ENCODE assay signal across 9 cellular contexts in genomic region chr6:155340464-155341129, GRCh38. TPM values are rescaled to one million over a fixed set of nuclear protein-coding genes. Genes with fewer than 3 reads are reported as not detected.
DNase-seq lines count a peak whose midpoint lies in the region; ATAC-seq, FAIRE-seq and TF ChIP-seq lines count a peak whose summit lies in the region.
"Had no signal": no experiment of that assay in that cellular context is flagged by ENCODE, and none has a peak within 500 bp of the region (broad histone marks: within the 10 kb centered on the region; RNA-seq: fewer than 3 reads in every experiment).

No MANE protein-coding gene starts in this region.

- H3K4me2 ChIP-seq in mesendoderm (ENCODE audit: low read length): no peak overlapping the region

- peak; percentile 18 for FAIRE-seq in GM18507 (lab: Jason Lieb, UNC)

- H4K8ac ChIP-seq in mesendoderm (ENCODE audit: low read depth, low read length): no peak overlapping the region

- no peak overlapping the region for H2BK15ac ChIP-seq in mesendoderm (replicated peaks; ENCODE audit: low read depth)

- H2BK5ac ChIP-seq in mesendoderm (ENCODE audit: low read length): no peak overlapping the region

- H3K36me3 Mint-ChIP-seq in CD4-positive, alpha-beta T cell (ENCODE audit: low read depth): peaks cover 4% of the 10 kb centered on the region
- peaks cover 0 to 22% (median 20%) of the 10 kb centered on the region in 3 donors for H3K36me3 Mint-ChIP-seq in naive thymus-derived CD8-positive, alpha-beta T cell

- H3K9ac ChIP-seq in mesendoderm (ENCODE audit: low read length): no peak overlapping the region

- in situ Hi-C loops in Panc1 (cut with HindIII; ENCODE audit: low pct_unique_long_range_greater_than_20kb, low sequenced_read_pairs): no loop called here

- H3K4me3 Mint-ChIP-seq in CD4-positive, alpha-beta T cell: no peak overlapping the region
- H3K4me3 Mint-ChIP-seq in naive thymus-derived CD8-positive, alpha-beta T cell: no peak overlapping the region

- H3K36me3 ChIP-seq in Panc1 (ENCODE audit: control insufficient read depth, insufficient read depth, low read length) (no peaks in the 10 kb centered on the region), mesendoderm (ENCODE audit: control insufficient read depth, insufficient read depth, low read length) (no peaks in the 10 kb centered on the region)

- no TSS peak for BruUV-seq in Panc1 (replicated peaks; lab: Mats Ljungman, UMichigan)

- CTCF ChIA-PET in Panc1 (lab: Charles Lee): no interaction called here
- CTCF ChIA-PET in CD4-positive, alpha-beta T cell (lab: Charles Lee): no interaction called here

- H3K9me3 Mint-ChIP-seq in CD4-positive, alpha-beta T cell: peaks cover 7% of the 10 kb centered on the region
- H3K9me3 Mint-ChIP-seq in naive thymus-derived CD8-positive, alpha-beta T cell: peaks cover 7 to 47% (median 20%) of the 10 kb centered on the region in 9 donors

- intact Hi-C loops in Panc1 (cut with micrococcal nuclease; ENCODE audit: unreplicated experiment): no loop called here
- intact Hi-C loops in CD4-positive, alpha-beta T cell (cut with DNase I, micrococcal nuclease): no loop called here

- H3K18ac ChIP-seq in mesendoderm (ENCODE audit: low read length): no peak overlapping the region

- H3K27ac Mint-ChIP-seq in CD4-positive, alpha-beta T cell: no peak overlapping the region
- peak overlapping the region in 1 of 10 donors; percentile 27 for H3K27ac Mint-ChIP-seq in naive thymus-derived CD8-positive, alpha-beta T cell

- TF ChIP-seq CTCF in Panc1 (IDR thresholded peaks at IDR 0.05): peak; percentile 13; the same call in 1 of the 2 replicates
- TF ChIP-seq CTCF in CD4-positive, alpha-beta T cell (IDR thresholded peaks at IDR 0.05): no peak

- H3K79me2 ChIP-seq in mesendoderm (ENCODE audit: control insufficient read depth, insufficient read depth, low read length): no peaks in the 10 kb centered on the region

- H4K5ac ChIP-seq in mesendoderm (ENCODE audit: low read length): no peak overlapping the region

- no peak overlapping the region for H3K56ac ChIP-seq in mesendoderm (ENCODE audit: low read length)

- POLR2A ChIA-PET in Panc1 (lab: Charles Lee): no interaction called here
- POLR2A ChIA-PET in CD4-positive, alpha-beta T cell (lab: Charles Lee): interaction anchor here (0.6 kb wide), 1 partner anchor 1934 kb away, joined by 3 read pairs; no protein-coding TSS in a partner anchor
- POLR2A ChIA-PET in naive thymus-derived CD8-positive, alpha-beta T cell (lab: Charles Lee): no interaction called here

- H3K4me1 ChIP-seq in Panc1 (ENCODE audit: control insufficient read depth, insufficient read depth, low read length) (no peaks in the 10 kb centered on the region), mesendoderm (ENCODE audit: control insufficient read depth, low read depth, low read length) (no peaks in the 10 kb centered on the region)

- no CpG with 5 or more reads among the region's 2 CpGs for WGBS in mesendoderm (ENCODE audit: extremely low coverage, insufficient coverage, low lambda C conversion rate)

- no peaks in the 10 kb centered on the region for H3K27me3 Mint-ChIP-seq in CD4-positive, alpha-beta T cell
- H3K27me3 Mint-ChIP-seq in naive thymus-derived CD8-positive, alpha-beta T cell: no peaks in the 10 kb centered on the region
- H3K27me3 Mint-ChIP-seq: IgD-negative memory B cell had no signal

- no peak overlapping the region for H2AK5ac ChIP-seq in mesendoderm (ENCODE audit: low read length)

- peak; percentile 32 for ATAC-seq in HG02610 (IDR thresholded peaks at IDR 0.05; ENCODE audit: unreplicated experiment)
- no peak for ATAC-seq in Panc1
- no peak for ATAC-seq in CD4-positive, alpha-beta T cell (ENCODE audit: poor library complexity)
- no peak for ATAC-seq in naive thymus-derived CD8-positive, alpha-beta T cell

- H3K9me3 ChIP-seq in Panc1 (ENCODE audit: control insufficient read depth, insufficient read depth, low read depth, low read length): peaks cover 3% of the 10 kb centered on the region; the same call in 1 of the 2 replicates
- H3K9me3 ChIP-seq in CD4-positive, alpha-beta T cell (ENCODE audit: control insufficient read depth, low read length): no peaks in the 10 kb centered on the region

- peaks cover 28% of the 10 kb centered on the region for H3K4me1 Mint-ChIP-seq in CD4-positive, alpha-beta T cell (ENCODE audit: low read depth)
- H3K4me1 Mint-ChIP-seq in naive thymus-derived CD8-positive, alpha-beta T cell: peaks cover 14 to 33% (median 29%) of the 10 kb centered on the region in 4 donors

- H3K27me3 ChIP-seq in Panc1 (ENCODE audit: control insufficient read depth, insufficient read depth, low read length): no peaks in the 10 kb centered on the region
- H3K27me3 ChIP-seq in mesendoderm (ENCODE audit: insufficient read depth, low read length, poor library complexity): no peaks in the 10 kb centered on the region
- H3K27me3 ChIP-seq in CD4-positive, alpha-beta T cell (ENCODE audit: control insufficient read depth, insufficient read depth, low read length): no peaks in the 10 kb centered on the region

- no peak overlapping the region for H2BK120ac ChIP-seq in mesendoderm (ENCODE audit: low read depth, low read length)

- H3K79me1 ChIP-seq in mesendoderm (ENCODE audit: low read length): no peaks in the 10 kb centered on the region

- DNase-seq in GM18507 (ENCODE audit: extremely low spot score, insufficient read length, low read depth) (no peak), Panc1 (ENCODE audit: low read depth, low spot score) (no peak), mesendoderm (peak; percentile 84), NCI-H2081 (lab: John Stamatoyannopoulos, UW) (no peak)
- no peak for DNase-seq in CD4-positive, alpha-beta T cell
- no peak for DNase-seq in naive thymus-derived CD8-positive, alpha-beta T cell

- H3K4me3 ChIP-seq in Panc1 (ENCODE audit: low read depth in 2 of 2, low read length in 2 of 2) (no peak overlapping the region), mesendoderm (ENCODE audit: low read length) (no peak overlapping the region)
- H3K4me3 ChIP-seq: lung had no signal

- no peak overlapping the region for H3K4ac ChIP-seq in mesendoderm (ENCODE audit: low read depth, low read length)

- no peak overlapping the region for H3K23ac ChIP-seq in mesendoderm (ENCODE audit: low read length)

- H3K27ac ChIP-seq in Panc1 (ENCODE audit: low read length) (no peak overlapping the region), mesendoderm (ENCODE audit: low read depth, low read length) (no peak overlapping the region)
- H3K27ac ChIP-seq in CD4-positive, alpha-beta T cell (ENCODE audit: low read depth, low read length): no peak overlapping the region

RNA-seq across cellular contexts. Expression of gene TFB1M, which starts 26.3 kb away (rescaled TPM):
- 32.0 TPM for total RNA-seq in Panc1 (2021; ENCODE audit: unreplicated experiment)
- polyA plus RNA-seq in Panc1 (2012; ENCODE audit: insufficient read length): 36.0 TPM
- polyA plus RNA-seq in mesendoderm (2013, experiment 1 of 2): 35.6 TPM
- polyA plus RNA-seq in mesendoderm (2013, experiment 2 of 2): 35.3 TPM
- total RNA-seq in CD4-positive, alpha-beta T cell: 1 to 10 TPM; 7.2 to 9.2 TPM
- total RNA-seq in naive thymus-derived CD8-positive, alpha-beta T cell: 10 to 100 TPM; 32.5 to 34.7 TPM
- 10 to 100 TPM; 12.8 to 17.8 (median 13.0) TPM for polyA plus RNA-seq in naive thymus-derived CD8-positive, alpha-beta T cell
